In the genomic region with DNA sequence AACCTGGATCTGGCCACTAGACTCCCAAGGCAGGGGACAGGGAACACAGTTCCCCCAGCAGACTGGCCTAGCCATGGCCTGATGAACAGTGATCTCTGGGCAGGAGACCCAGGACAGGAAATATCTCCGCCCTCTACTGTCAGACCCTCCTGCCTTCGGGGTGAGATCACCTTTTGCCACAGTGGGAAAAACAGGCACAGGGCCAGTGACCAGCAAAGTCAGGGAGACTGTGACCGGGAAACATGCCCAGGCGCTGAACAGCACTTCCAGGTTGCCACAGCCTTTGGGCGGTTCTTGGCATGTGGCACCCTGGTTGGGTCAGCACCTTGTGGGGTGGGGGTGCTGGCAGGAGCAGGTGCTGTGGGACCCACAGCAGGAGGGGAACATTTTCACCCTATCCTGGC, we compare ENCODE assay signal across 13 cellular contexts. TPM values are rescaled to one million over a fixed set of nuclear protein-coding genes. Genes with fewer than 3 reads are reported as not detected.
A peak's percentile ranks its signal among the peaks of the same experiment; 100 is the strongest.
DNase-seq lines count a peak whose midpoint lies in the region; ATAC-seq, FAIRE-seq and TF ChIP-seq lines count a peak whose summit lies in the region.
"Had no signal": no experiment of that assay in that cellular context is flagged by ENCODE, and none has a peak within 500 bp of the region (broad histone marks: within the 10 kb centered on the region; RNA-seq: fewer than 3 reads in every experiment).

No MANE protein-coding gene starts in this region.

- no peak for TF ChIP-seq EP300 in H1 (IDR thresholded peaks at IDR 0.05; ENCODE audit: borderline replicate concordance in 1 of 2, low read depth in 2 of 2, low read length in 2 of 2)

- H3K4me3 ChIP-seq in H1 (ENCODE audit: extremely low read depth in 1 of 4, insufficient read depth in 2 of 4, low read depth in 3 of 4, low read length in 4 of 4) = no peak overlapping the region
- no peak overlapping the region for H3K4me3 ChIP-seq in vagina

- H3K27ac ChIP-seq in H1 (ENCODE audit: low read depth, low read length) (no peak overlapping the region), vagina (no peak overlapping the region)

- POLR2A ChIA-PET in H1 (lab: Charles Lee; ENCODE audit: partially characterized antibody) = no interaction called here
- POLR2A ChIA-PET in naive thymus-derived CD8-positive, alpha-beta T cell (lab: Charles Lee) = no interaction called here

- intact Hi-C loops in vagina (cut with DNase I) = no loop called here

- H3K18ac ChIP-seq in H1 (ENCODE audit: extremely low read depth, low read length) = no peak overlapping the region

- H3K23ac ChIP-seq in H1 (ENCODE audit: insufficient read length) = no peak overlapping the region

- CTCF ChIA-PET in H1 (lab: Charles Lee; ENCODE audit: partially characterized antibody) = no interaction called here

- no peak overlapping the region for H2AFZ ChIP-seq in H1 (ENCODE audit: low read length)

- H3K4ac ChIP-seq in H1 (replicated peaks; ENCODE audit: insufficient read length, low read depth, low read length) = no peak overlapping the region

- H3K9me3 Mint-ChIP-seq in naive thymus-derived CD8-positive, alpha-beta T cell = peaks cover 0 to 2% (median 0%) of the 10 kb centered on the region in 9 donors

- no peak overlapping the region for H3K56ac ChIP-seq in H1 (replicated peaks; ENCODE audit: insufficient read length, low read depth, low read length)

- H4K5ac ChIP-seq in H1 (ENCODE audit: insufficient read length, low read depth, low read length) = no peak overlapping the region

- DNase-seq in Daoy (ENCODE audit: low read depth) (peak; percentile 30), LoVo (ENCODE audit: low spot score) (peak; percentile 40), H1 (ENCODE audit: low read depth in 1 of 2, low spot score in 2 of 2) (no peak), vagina (ENCODE audit: extremely low spot score in 2 of 2) (no peak), middle frontal gyrus (ENCODE audit: extremely low spot score, low spot score) (no peak), GM19239 (ENCODE audit: insufficient read length, low spot score) (no peak)
- DNase-seq in naive thymus-derived CD8-positive, alpha-beta T cell = no peak
- DNase-seq: activated CD4-positive, CD25-positive, alpha-beta regulatory T cell; gastrocnemius medialis; KBM-7 had no signal

- peaks cover 17 to 38% (median 31%) of the 10 kb centered on the region in 5 donors for H3K27me3 Mint-ChIP-seq in naive thymus-derived CD8-positive, alpha-beta T cell

- FAIRE-seq in H1 (lab: Jason Lieb, UNC) (no peak), GM19239 (lab: Jason Lieb, UNC) (no peak)
- FAIRE-seq: colon had no signal

- H4K20me1 ChIP-seq in H1 (replicated peaks in 1 of 2; ENCODE audit: control insufficient read depth in 1 of 2, insufficient read depth in 2 of 2, low read length in 2 of 2) = peaks cover 0 to 3% of the 10 kb centered on the region in 2 experiments

- H3K23me2 ChIP-seq in H1 (ENCODE audit: low read depth, low read length) = peaks cover 16% of the 10 kb centered on the region; the same call in 1 of the 2 replicates

- ATAC-seq in naive thymus-derived CD8-positive, alpha-beta T cell = no peak
- no peak for ATAC-seq in GM19023 (IDR thresholded peaks at IDR 0.05; ENCODE audit: unreplicated experiment)
- ATAC-seq: gastrocnemius medialis, sciatic nerve had no signal

- H3K4me1 ChIP-seq in H1 (replicated peaks in 1 of 4; ENCODE audit: control insufficient read depth in 3 of 4, insufficient read depth in 4 of 4, low read length in 3 of 4) (peaks cover 0 to 4% (median 1%) of the 10 kb centered on the region in 4 experiments; a peak in 4 of 7 replicates), vagina (peaks cover 22% of the 10 kb centered on the region)

- H4K91ac ChIP-seq in H1 (replicated peaks; ENCODE audit: insufficient read length, low read length) = no peak overlapping the region

- H2BK20ac ChIP-seq in H1 (ENCODE audit: low read length) = no peak overlapping the region

- no peak overlapping the region for H2BK15ac ChIP-seq in H1 (ENCODE audit: low read length)

- no peak overlapping the region for H2BK5ac ChIP-seq in H1 (ENCODE audit: low read depth, low read length)

- H3K27ac Mint-ChIP-seq in naive thymus-derived CD8-positive, alpha-beta T cell = peak overlapping the region in 1 of 10 donors; percentile 31

- no peak for TF ChIP-seq RAD21 in H1 (IDR thresholded peaks at IDR 0.05 in 1 of 2, conservative IDR thresholded peaks at IDR 0.05 in 1 of 2; ENCODE audit: low read depth in 2 of 2, low read length in 2 of 2)

- no peak overlapping the region for H3K14ac ChIP-seq in H1 (ENCODE audit: insufficient read length)

- peaks cover 5 to 7% (median 6%) of the 10 kb centered on the region in 4 donors for H3K4me1 Mint-ChIP-seq in naive thymus-derived CD8-positive, alpha-beta T cell

- no peaks in the 10 kb centered on the region for H3K79me2 ChIP-seq in H1 (ENCODE audit: control insufficient read depth in 1 of 2, insufficient read depth in 2 of 2, low read length in 2 of 2)

- H3K27me3 ChIP-seq in H1 (replicated peaks in 1 of 4; ENCODE audit: control insufficient read depth in 3 of 4, extremely low read depth in 1 of 4, insufficient read depth in 3 of 4, low read length in 3 of 4) = peaks cover 2 to 32% (median 15%) of the 10 kb centered on the region in 4 experiments
- no peaks in the 10 kb centered on the region for H3K27me3 ChIP-seq in vagina
- H3K27me3 ChIP-seq: gastrocnemius medialis had no signal

- 75% methylated on average over 5 of the region's 5 CpGs; no CpG with 5 or more reads in 1 of the 2 experiments for WGBS in H1 (ENCODE audit: extremely low coverage in 1 of 2, insufficient coverage in 1 of 2, insufficient read length in 1 of 2, insufficient replicate concordance in 2 of 2, low coverage in 1 of 2, low lambda C conversion rate in 2 of 2, missing lambda C conversion rate in 1 of 2), 2 experiments

- no peak overlapping the region for H4K8ac ChIP-seq in H1 (ENCODE audit: extremely low read depth, insufficient read depth, low read length)

- H3K4me3 Mint-ChIP-seq in naive thymus-derived CD8-positive, alpha-beta T cell = peak overlapping the region in 6 of 10 donors; percentile 9 to 55 (median 38)

- H3K9me3 ChIP-seq in H1 (ENCODE audit: insufficient read depth in 2 of 2, low read depth in 1 of 2, low read length in 1 of 2) = no peaks in the 10 kb centered on the region
- H3K9me3 ChIP-seq in vagina = no peaks in the 10 kb centered on the region
- H3K9me3 ChIP-seq: gastrocnemius medialis had no signal

- TF ChIP-seq CTCF in H1 (IDR thresholded peaks at IDR 0.05; ENCODE audit: control extremely low read depth in 1 of 3, insufficient read depth in 1 of 3, low read depth in 1 of 3, low read length in 3 of 3) (no peak), vagina (IDR thresholded peaks at IDR 0.05) (no peak)

- H3K79me1 ChIP-seq in H1 (ENCODE audit: low read depth, low read length) = no peaks in the 10 kb centered on the region

- H3K36me3 ChIP-seq in H1 (ENCODE audit: control insufficient read depth in 2 of 4, insufficient read depth in 4 of 4, low read length in 3 of 4) (no peaks in the 10 kb centered on the region), vagina (no peaks in the 10 kb centered on the region)
- H3K36me3 ChIP-seq: gastrocnemius medialis had no signal

- no peak overlapping the region for H3K9ac ChIP-seq in H1 (replicated peaks in 1 of 4; ENCODE audit: extremely low read depth in 1 of 4, low read depth in 3 of 4, low read length in 3 of 4)

- H2BK120ac ChIP-seq in H1 (replicated peaks; ENCODE audit: low read depth, low read length) = no peak overlapping the region

- H2AK5ac ChIP-seq in H1 (ENCODE audit: low read depth, low read length) = no peak overlapping the region

- TF ChIP-seq POLR2A in H1 (IDR thresholded peaks at IDR 0.05; ENCODE audit: control extremely low read depth in 1 of 2, low read depth in 2 of 2, low read length in 2 of 2) (no peak), vagina (IDR thresholded peaks at IDR 0.05) (no peak)

- peaks cover 0 to 10% (median 0%) of the 10 kb centered on the region in 3 donors for H3K36me3 Mint-ChIP-seq in naive thymus-derived CD8-positive, alpha-beta T cell

- H2BK12ac ChIP-seq in H1 (ENCODE audit: low read depth, low read length) = no peak overlapping the region

- no peak overlapping the region; a peak in 1 of 4 replicates for H3K4me2 ChIP-seq in H1 (ENCODE audit: insufficient read depth in 1 of 2, low read depth in 2 of 2, low read length in 2 of 2)

RNA-seq across cellular contexts. Expression of a gene that starts 8.9 kb away (rescaled TPM):
- 10.0 and 17.5 TPM in 2 replicates for total RNA-seq in Daoy (2014; rRNA removed; shearing (Covaris generic))
- 19.6 and 20.3 TPM in 2 replicates for total RNA-seq in H1 (2021; fragmentation: NEBNext Ultra II Directional; extraction: Animal tissue kit (Norgen Biotek cat#: 25700))
- 3.8 and 4.8 TPM in 2 replicates for polyA plus RNA-seq in H1 (2011; rRNA removed)
- 6.7 TPM for polyA plus RNA-seq in H1 (2011; cell fraction: cytosol; rRNA removed)
- 4.8 TPM for polyA plus RNA-seq in H1 (2011; cell fraction: nucleus; rRNA removed)
- polyA plus RNA-seq in H1 (2012, experiment 1 of 2) = 7.8 to 11.6 TPM (median 9.9 TPM) in 4 replicates
- 2.4 TPM for polyA plus RNA-seq in H1 (2012, experiment 2 of 2)
- polyA plus RNA-seq in H1 (2013, experiment 1 of 2) = 12.2 TPM
- 14.2 TPM for polyA plus RNA-seq in H1 (2013, experiment 2 of 2)
- polyA minus RNA-seq in H1 (2011; rRNA and poly(A)+ RNA removed) = 10.3 and 12.9 TPM in 2 replicates
- polyA minus RNA-seq in H1 (2011; cell fraction: cytosol; rRNA and poly(A)+ RNA removed) = 11.7 TPM
- 17.2 TPM for polyA minus RNA-seq in H1 (2011; cell fraction: nucleus; rRNA and poly(A)+ RNA removed)
- 10 to 100 TPM; 18.3 to 24.4 TPM for total RNA-seq in naive thymus-derived CD8-positive, alpha-beta T cell
- 10 to 100 TPM; 10.9 to 29.7 (median 18.2) TPM for polyA plus RNA-seq in naive thymus-derived CD8-positive, alpha-beta T cell
- 5.4 TPM for total RNA-seq in vagina

RNA-seq across cellular contexts. Expression of a gene that starts 34.5 kb away (rescaled TPM):
- 7.3 and 10.0 TPM in 2 replicates for total RNA-seq in Daoy (2014; rRNA removed; shearing (Covaris generic))
- 11.7 and 15.4 TPM in 2 replicates for total RNA-seq in H1 (2021; fragmentation: NEBNext Ultra II Directional; extraction: Animal tissue kit (Norgen Biotek cat#: 25700))
- 1.5 and 2.8 TPM in 2 replicates for polyA plus RNA-seq in H1 (2011; rRNA removed)
- polyA plus RNA-seq in H1 (2011; cell fraction: cytosol; rRNA removed) = 3.9 TPM
- polyA plus RNA-seq in H1 (2011; cell fraction: nucleus; rRNA removed) = 0.97 TPM
- 5.4 to 9.7 TPM (median 5.7 TPM) in 4 replicates for polyA plus RNA-seq in H1 (2012, experiment 1 of 2)
- polyA plus RNA-seq in H1 (2012, experiment 2 of 2) = 0.46 TPM
- 6.3 TPM for polyA plus RNA-seq in H1 (2013, experiment 1 of 2)
- polyA plus RNA-seq in H1 (2013, experiment 2 of 2) = 6.7 TPM
- 5.4 and 9.3 TPM in 2 replicates for polyA minus RNA-seq in H1 (2011; rRNA and poly(A)+ RNA removed)
- 5.1 TPM for polyA minus RNA-seq in H1 (2011; cell fraction: cytosol; rRNA and poly(A)+ RNA removed)
- 7.4 TPM for polyA minus RNA-seq in H1 (2011; cell fraction: nucleus; rRNA and poly(A)+ RNA removed)
- 1 to 10 TPM; 1.9 to 2.5 TPM for total RNA-seq in naive thymus-derived CD8-positive, alpha-beta T cell
- polyA plus RNA-seq in naive thymus-derived CD8-positive, alpha-beta T cell = 1 to 10 TPM in 2 of 3 donors, under 1 TPM in 1; 0.42 to 1.4 (median 1.2) TPM
- total RNA-seq in vagina = 2.7 TPM

RNA-seq across cellular contexts. Expression of a gene that starts 58.7 kb away (rescaled TPM):
- 41.3 and 49.0 TPM in 2 replicates for total RNA-seq in Daoy (2014; rRNA removed; shearing (Covaris generic))
- total RNA-seq in H1 (2021; fragmentation: NEBNext Ultra II Directional; extraction: Animal tissue kit (Norgen Biotek cat#: 25700)) = 35.6 and 39.9 TPM in 2 replicates
- 3.6 and 4.6 TPM in 2 replicates for polyA plus RNA-seq in H1 (2011; rRNA removed)
- polyA plus RNA-seq in H1 (2011; cell fraction: cytosol; rRNA removed) = 7.7 TPM
- polyA plus RNA-seq in H1 (2011; cell fraction: nucleus; rRNA removed) = 6.3 TPM
- 6.2 to 11.4 TPM (median 8.8 TPM) in 4 replicates for polyA plus RNA-seq in H1 (2012, experiment 1 of 2)
- 0.97 TPM for polyA plus RNA-seq in H1 (2012, experiment 2 of 2)
- 14.6 TPM for polyA plus RNA-seq in H1 (2013, experiment 1 of 2)
- 13.8 TPM for polyA plus RNA-seq in H1 (2013, experiment 2 of 2)
- polyA minus RNA-seq in H1 (2011; rRNA and poly(A)+ RNA removed) = 40.8 and 66.4 TPM in 2 replicates
- 16.7 TPM for polyA minus RNA-seq in H1 (2011; cell fraction: cytosol; rRNA and poly(A)+ RNA removed)
- 119 TPM for polyA minus RNA-seq in H1 (2011; cell fraction: nucleus; rRNA and poly(A)+ RNA removed)
- total RNA-seq in naive thymus-derived CD8-positive, alpha-beta T cell = 10 to 100 TPM; 28.1 to 30.8 TPM
- polyA plus RNA-seq in naive thymus-derived CD8-positive, alpha-beta T cell = 1 to 10 TPM; 3.7 to 6.5 (median 6.1) TPM
- 39.3 TPM for total RNA-seq in vagina

Comparison
In these comparisons a context has a peak if more than half of its experiments do, and no peak if none do; other contexts are left out.
1. DNase-seq: peak in Daoy (single experiment) and LoVo (single experiment); none in H1 (0 of 2), naive thymus-derived CD8-positive, alpha-beta T cell (0 of 10), vagina (0 of 2), middle frontal gyrus (single experiment) and GM19239 (single experiment).